8 cellular contexts compared by ENCODE assay signal in genomic region chr20:5126512-5127203, GRCh38. TPM values are rescaled to one million over a fixed set of nuclear protein-coding genes. Genes with fewer than 3 reads are reported as not detected.
DNase-seq lines count a peak whose midpoint lies in the region; ATAC-seq and TF ChIP-seq lines count a peak whose summit lies in the region.

Gene CDS2, plus strand, starts transcription at chr20:5127008. Its CDS starts 85 bp downstream, at chr20:5127093.

- intact Hi-C loops in Panc1 (cut with micrococcal nuclease; ENCODE audit: unreplicated experiment) = loop anchor here (1.0 kb wide), 1 partner anchor 66 kb away; no protein-coding TSS in a partner anchor

- no peaks in the 10 kb centered on the region for H3K27me3 ChIP-seq in DND-41 (ENCODE audit: insufficient read depth, low read length, poor library complexity)
- H3K27me3 ChIP-seq in KMS-11 (ENCODE audit: insufficient read depth, low read depth) = no peaks in the 10 kb centered on the region
- no peaks in the 10 kb centered on the region for H3K27me3 ChIP-seq in Panc1 (ENCODE audit: control insufficient read depth, insufficient read depth, low read length)
- no peaks in the 10 kb centered on the region for H3K27me3 ChIP-seq in esophagus (ENCODE audit: control insufficient read depth in 1 of 2, insufficient read depth in 2 of 2, low read length in 2 of 2)
- no peaks in the 10 kb centered on the region for H3K27me3 ChIP-seq in mucosa of stomach (ENCODE audit: control insufficient read depth, insufficient read depth, low read length)

- H3K4me2 ChIP-seq in DND-41 (ENCODE audit: insufficient read depth, low read length) (peak within 1 kb of the TSS; percentile 87), KMS-11 (peak within 1 kb of the TSS; percentile 74)

- TF ChIP-seq CTCF in DND-41 (IDR thresholded peaks at IDR 0.05; ENCODE audit: borderline replicate concordance, extremely low read depth, low read length, poor library complexity, severe bottlenecking) = peak; percentile 63
- 0 out of 2 replicates have a peak, but pooled peaks have one; percentile 9 for TF ChIP-seq CTCF in KMS-11 (conservative IDR thresholded peaks at IDR 0.05; ENCODE audit: low read depth, low read length)
- peak; percentile 94 for TF ChIP-seq CTCF in Panc1 (IDR thresholded peaks at IDR 0.05)

- peaks cover 73% of the 10 kb centered on the region for H3K79me2 ChIP-seq in DND-41 (ENCODE audit: insufficient read depth, low read length)
- H3K79me2 ChIP-seq in KMS-11 (ENCODE audit: insufficient read depth, low read depth) = peaks cover 14% of the 10 kb centered on the region

- ATAC-seq in DND-41 (ENCODE audit: insufficient read depth, low read depth) (peak; percentile 89), GM21737 (IDR thresholded peaks at IDR 0.05; ENCODE audit: unreplicated experiment) (peak; percentile 88), Panc1 (peak; percentile 97)
- ATAC-seq in activated T-cell treated with anti-CD3 and anti-CD28 coated beads, Interleukin-2, amount 50 U/mL, for 4 hours = peak; percentile 90 to 92

- no peaks in the 10 kb centered on the region for H3K9me3 Mint-ChIP-seq in activated T-cell treated with anti-CD3 and anti-CD28 coated beads, Interleukin-2, amount 50 U/mL, for 4 hours

- CTCF ChIA-PET in Panc1 (lab: Charles Lee) = interaction anchor here (0.6 to 2.1 kb wide), 14 partner anchors 10 to 1451 kb away, joined by 3 to 74 read pairs (median 4); no protein-coding TSS in a partner anchor

- H3K36me3 Mint-ChIP-seq in activated T-cell treated with anti-CD3 and anti-CD28 coated beads, Interleukin-2, amount 50 U/mL, for 4 hours (ENCODE audit: insufficient read depth) = peaks cover 1% of the 10 kb centered on the region

- DNase-seq in DND-41 (peak; percentile 100), Panc1 (ENCODE audit: low read depth, low spot score) (peak; percentile 97)
- peak; percentile 100 for DNase-seq in activated T-cell treated with anti-CD3 and anti-CD28 coated beads, Interleukin-2, amount 50 U/mL, for 4 hours
- peak; percentile 99 to 100 for DNase-seq in stimulated activated CD8-positive, alpha-beta memory T cell treated with anti-CD3 and anti-CD28 coated beads, Interleukin-7, amount 100 ng/mL, for 1 hour (ENCODE audit: low read depth in 2 of 2)

- peak within 1 kb of the TSS; percentile 88 for H3K4me3 Mint-ChIP-seq in activated T-cell treated with anti-CD3 and anti-CD28 coated beads, Interleukin-2, amount 50 U/mL, for 4 hours

- H3K4me3 ChIP-seq in DND-41 (ENCODE audit: low read depth in 1 of 2, low read length in 2 of 2) (peak within 1 kb of the TSS; percentile 52 to 78), KMS-11 (IDR thresholded peaks at IDR 0.05; ENCODE audit: insufficient read depth, low read depth, low read length) (no peak within 1 kb of the TSS), Panc1 (ENCODE audit: low read depth in 2 of 2, low read length in 2 of 2) (peak within 1 kb of the TSS; percentile 86 to 98), esophagus (ENCODE audit: low read depth in 1 of 2, low read length in 2 of 2) (peak within 1 kb of the TSS; percentile 82 to 86), mucosa of stomach (ENCODE audit: low read length) (peak within 1 kb of the TSS; percentile 88)

- peak within 1 kb of the TSS; percentile 89 for H3K9ac ChIP-seq in DND-41 (ENCODE audit: low read depth, low read length)
- peak within 1 kb of the TSS; percentile 61 for H3K9ac ChIP-seq in KMS-11
- peak within 1 kb of the TSS; percentile 86 for H3K9ac ChIP-seq in mucosa of stomach (ENCODE audit: low read length)

- POLR2A ChIA-PET in Panc1 (lab: Charles Lee) = interaction anchor here (0.5 to 0.7 kb wide), 7 partner anchors 60 to 1717 kb away, joined by 3 to 9 read pairs (median 4); no protein-coding TSS in a partner anchor

- H4K20me1 ChIP-seq in DND-41 (ENCODE audit: insufficient read depth, low read length) (peaks cover 12% of the 10 kb centered on the region; the same call in 1 of the 2 replicates), KMS-11 (ENCODE audit: insufficient read depth) (no peaks in the 10 kb centered on the region)

- peaks cover 34% of the 10 kb centered on the region for H3K4me1 Mint-ChIP-seq in activated T-cell treated with anti-CD3 and anti-CD28 coated beads, Interleukin-2, amount 50 U/mL, for 4 hours (ENCODE audit: low read depth)

- no TSS peak for BruUV-seq in Panc1 (replicated peaks; lab: Mats Ljungman, UMichigan)

- in situ Hi-C loops in Panc1 (cut with HindIII; ENCODE audit: low pct_unique_long_range_greater_than_20kb, low sequenced_read_pairs) = no loop called here

- no peaks in the 10 kb centered on the region for H3K27me3 Mint-ChIP-seq in activated T-cell treated with anti-CD3 and anti-CD28 coated beads, Interleukin-2, amount 50 U/mL, for 4 hours (ENCODE audit: low read depth)

- H3K36me3 ChIP-seq in DND-41 (ENCODE audit: insufficient read depth, low read length) (peaks cover 6% of the 10 kb centered on the region; the same call in 1 of the 2 replicates), KMS-11 (ENCODE audit: insufficient read depth) (no peaks in the 10 kb centered on the region), Panc1 (ENCODE audit: control insufficient read depth, insufficient read depth, low read length) (no peaks in the 10 kb centered on the region), esophagus (ENCODE audit: control insufficient read depth in 2 of 2, insufficient read depth in 2 of 2, low read length in 1 of 2) (no peaks in the 10 kb centered on the region), mucosa of stomach (ENCODE audit: control insufficient read depth, insufficient read depth, low read length) (no peaks in the 10 kb centered on the region)

- H3K9me3 ChIP-seq in DND-41 (ENCODE audit: insufficient read depth, low read length, severe bottlenecking) = no peaks in the 10 kb centered on the region
- H3K9me3 ChIP-seq in Panc1 (ENCODE audit: control insufficient read depth, insufficient read depth, low read depth, low read length) = no peaks in the 10 kb centered on the region
- H3K9me3 ChIP-seq in esophagus (ENCODE audit: control insufficient read depth in 2 of 2, insufficient read depth in 1 of 2, low read depth in 1 of 2, low read length in 1 of 2) = no peaks in the 10 kb centered on the region
- no peaks in the 10 kb centered on the region for H3K9me3 ChIP-seq in mucosa of stomach (ENCODE audit: control insufficient read depth, low read length)

- H3K27ac ChIP-seq in DND-41 (ENCODE audit: low read length) (peak within 1 kb of the TSS; percentile 79), KMS-11 (peak within 1 kb of the TSS; percentile 48), Panc1 (ENCODE audit: low read length) (peak within 1 kb of the TSS; percentile 95), esophagus (ENCODE audit: low read depth in 2 of 2, low read length in 1 of 2) (peak within 1 kb of the TSS; percentile 94 to 98)

- 0% methylated on average over 77 to 78 of the region's 78 CpGs for WGBS in esophagus, 2 donors

- peak within 1 kb of the TSS; percentile 88 for H2AFZ ChIP-seq in DND-41 (ENCODE audit: low read depth, low read length)
- H2AFZ ChIP-seq in KMS-11 (ENCODE audit: low read depth) = peak within 1 kb of the TSS; percentile 75

- H3K4me1 ChIP-seq in DND-41 (ENCODE audit: insufficient read depth, low read length) (peaks cover 32% of the 10 kb centered on the region), KMS-11 (ENCODE audit: low read depth, poor library complexity, severe bottlenecking) (peaks cover 12% of the 10 kb centered on the region), Panc1 (ENCODE audit: control insufficient read depth, insufficient read depth, low read length) (peaks cover 10% of the 10 kb centered on the region), esophagus (ENCODE audit: control insufficient read depth in 2 of 2, insufficient read depth in 2 of 2, low read length in 1 of 2) (peaks cover 0 to 2% of the 10 kb centered on the region in 2 donors), mucosa of stomach (ENCODE audit: control insufficient read depth, insufficient read depth, low read length) (peaks cover 4% of the 10 kb centered on the region)

RNA-seq across cellular contexts. Expression of gene CDS2, which starts in this region (rescaled TPM):
- total RNA-seq in Panc1 (2021; ENCODE audit: unreplicated experiment) = 54.0 TPM
- polyA plus RNA-seq in Panc1 (2012; ENCODE audit: insufficient read length) = 29.1 TPM
- 10 to 100 TPM; 31.3 to 37.6 (median 35.3) TPM for total RNA-seq in activated T-cell treated with anti-CD3 and anti-CD28 coated beads, Interleukin-2, amount 50 U/mL, for 4 hours
- polyA plus RNA-seq in esophagus = 1 to 10 TPM; 5.1 to 7.3 TPM

Comparison
In these comparisons a context has a peak if more than half of its experiments do, and no peak if none do; other contexts are left out.
1. CTCF ChIP-seq: peak in every context shown above with its lines; median percentile 94 in Panc1; 63 in DND-41; 9 in KMS-11.